ENCODE assay signal across 31 cellular contexts in the genomic region with DNA sequence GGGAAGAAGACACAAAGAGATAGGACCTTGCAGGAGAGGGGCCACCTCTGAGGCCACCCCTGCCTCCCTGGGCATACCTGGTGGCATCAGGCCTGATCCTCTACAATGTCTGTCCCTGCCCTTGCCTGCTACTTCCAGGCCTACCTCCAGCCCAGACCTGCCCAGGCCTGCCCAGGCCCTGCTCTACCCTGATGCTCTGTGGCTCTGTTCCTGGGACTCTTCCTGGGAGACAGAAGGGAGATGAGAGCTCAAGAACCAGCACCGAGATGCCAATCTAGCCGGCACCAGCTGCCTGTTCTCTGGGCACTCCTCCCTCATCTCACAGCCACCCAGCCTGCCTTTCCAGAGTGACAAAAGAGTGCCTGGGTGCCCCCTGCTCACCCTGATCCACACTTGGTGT. TPM values are rescaled to one million over a fixed set of nuclear protein-coding genes. Genes with fewer than 3 reads are reported as not detected.
DNase-seq lines count a peak whose midpoint lies in the region; ATAC-seq and TF ChIP-seq lines count a peak whose summit lies in the region.
"Had no signal": no experiment of that assay in that cellular context is flagged by ENCODE, and none has a peak within 500 bp of the region (broad histone marks: within the 10 kb centered on the region; RNA-seq: fewer than 3 reads in every experiment).

No MANE protein-coding gene starts in this region.

- no peak overlapping the region for H3K56ac ChIP-seq in IMR-90 (ENCODE audit: extremely low read depth, insufficient read depth, low read length)

- CTCF ChIA-PET in IMR-90 (lab: Yijun Ruan, JAX), result no interaction called here
- CTCF ChIA-PET in RWPE1 (lab: Yijun Ruan, JAX), result interaction anchor here (0.6 kb wide), 1 partner anchor 19 kb away, joined by 3 read pairs; no protein-coding TSS in a partner anchor

- H2AK9ac ChIP-seq in IMR-90 (replicated peaks; ENCODE audit: low read depth, low read length, poor library complexity), result no peak overlapping the region

- H3K4me1 ChIP-seq in IMR-90 (ENCODE audit: control insufficient read depth, insufficient read depth, low read length), result no peaks in the 10 kb centered on the region
- peaks cover 4% of the 10 kb centered on the region for H3K4me1 ChIP-seq in foreskin keratinocyte
- H3K4me1 ChIP-seq in body of pancreas, result peaks cover 7% of the 10 kb centered on the region

- H2BK15ac ChIP-seq in IMR-90 (ENCODE audit: low read depth, low read length), result no peak overlapping the region

- no peaks in the 10 kb centered on the region; the same call in 1 of the 2 replicates for H4K20me1 ChIP-seq in IMR-90 (ENCODE audit: insufficient read depth, low read length)

- TF ChIP-seq POLR2A in IMR-90 (IDR thresholded peaks at IDR 0.05; ENCODE audit: low read depth, low read length) (no peak), body of pancreas (IDR thresholded peaks at IDR 0.05) (no peak)

- in situ Hi-C loops in IMR-90 (cut with MboI; ENCODE audit: low sequenced_read_pairs), result no loop called here

- H2BK5ac ChIP-seq in IMR-90 (ENCODE audit: low read depth, low read length, poor library complexity, severe bottlenecking), result no peak overlapping the region

- H3K27me3 ChIP-seq in IMR-90 (ENCODE audit: control insufficient read depth, insufficient read depth, low read length) (peaks cover 81% of the 10 kb centered on the region), foreskin keratinocyte (peaks cover 33% of the 10 kb centered on the region), body of pancreas (peaks cover 0 to 11% of the 10 kb centered on the region in 2 donors)

- no peak overlapping the region for H3K4ac ChIP-seq in IMR-90 (ENCODE audit: low read depth, low read length)

- no CpG with 5 or more reads among the region's 2 CpGs for WGBS in IMR-90 (ENCODE audit: extremely low coverage in 2 of 2, insufficient read length in 1 of 2), 2 experiments
- 67 to 68% methylated on average over 1 to 2 of the region's 2 CpGs for WGBS in body of pancreas, 2 donors

- peak overlapping the region; percentile 32 for H2AFZ ChIP-seq in IMR-90 (replicated peaks; ENCODE audit: low read length, poor library complexity)
- H2AFZ ChIP-seq: parathyroid adenoma had no signal

- no peak overlapping the region for H3K4me2 ChIP-seq in IMR-90 (ENCODE audit: low read depth, low read length)

- no peak overlapping the region for H3K18ac ChIP-seq in IMR-90 (ENCODE audit: low read depth, low read length)

- dilution Hi-C loops in IMR-90 (cut with HindIII; ENCODE audit: low sequenced_read_pairs, unreplicated experiment), result no loop called here

- H4K8ac ChIP-seq in IMR-90 (ENCODE audit: low read depth in 2 of 2, low read length in 2 of 2), result no peak overlapping the region

- no peak overlapping the region for H2BK20ac ChIP-seq in IMR-90 (ENCODE audit: low read depth, low read length)

- no peak overlapping the region for H3K23ac ChIP-seq in IMR-90 (ENCODE audit: low read depth, low read length)

- H3K27ac ChIP-seq in IMR-90 (ENCODE audit: insufficient read depth, low read length), result no peak overlapping the region
- no peak overlapping the region for H3K27ac ChIP-seq in RWPE1
- H3K27ac ChIP-seq in foreskin keratinocyte, result no peak overlapping the region
- H3K27ac ChIP-seq in body of pancreas, result no peak overlapping the region
- H3K27ac ChIP-seq: parathyroid adenoma, sigmoid colon, upper lobe of right lung had no signal

- H3K4me3 ChIP-seq in IMR-90 (ENCODE audit: insufficient read depth, low read depth, low read length), result no peak overlapping the region
- H3K4me3 ChIP-seq in body of pancreas, result no peak overlapping the region
- H3K4me3 ChIP-seq: sigmoid colon, upper lobe of right lung had no signal

- no peak overlapping the region for H2BK120ac ChIP-seq in IMR-90 (ENCODE audit: low read depth, low read length)

- H3K36me3 ChIP-seq in IMR-90 (ENCODE audit: control insufficient read depth, insufficient read depth, low read length) (no peaks in the 10 kb centered on the region), body of pancreas (replicated peaks in 1 of 2; ENCODE audit: insufficient read depth in 1 of 2, low read depth in 2 of 2) (no peaks in the 10 kb centered on the region)
- H3K36me3 ChIP-seq: sigmoid colon, upper lobe of right lung had no signal

- ATAC-seq in IMR-90 (ENCODE audit: low read depth), result no peak
- ATAC-seq in foreskin keratinocyte, result peak; percentile 57
- no peak for ATAC-seq in body of pancreas
- ATAC-seq: left ventricle myocardium superior; natural killer cell treated with Interleukin-12 subunit alpha and Interleukin-12 subunit beta and Interleukin-15 and Interleukin-18, amount 100 ng/mL, for 72 hours; upper lobe of right lung had no signal

- TF ChIP-seq CTCF in IMR-90 (conservative IDR thresholded peaks at IDR 0.05; ENCODE audit: low read depth, low read length) (no peak), RWPE1 (conservative IDR thresholded peaks at IDR 0.05; ENCODE audit: low read depth) (no peak), foreskin keratinocyte (conservative IDR thresholded peaks at IDR 0.05) (no peak), body of pancreas (IDR thresholded peaks at IDR 0.05) (no peak)

- no TSS peak for BruUV-seq in IMR-90 (replicated peaks; lab: Mats Ljungman, UMichigan)

- H3K9ac ChIP-seq in IMR-90 (ENCODE audit: low read depth, low read length), result no peak overlapping the region
- H3K9ac ChIP-seq: parathyroid adenoma had no signal

- no peaks in the 10 kb centered on the region for H3K9me1 ChIP-seq in IMR-90 (ENCODE audit: insufficient read depth, low read length)

- TF ChIP-seq RAD21 in IMR-90 (IDR thresholded peaks at IDR 0.05; ENCODE audit: low read length), result no peak

- POLR2A ChIA-PET in IMR-90 (lab: Charles Lee; ENCODE audit: unreplicated experiment), result no interaction called here
- POLR2A ChIA-PET in RWPE1 (lab: Yijun Ruan, JAX; ENCODE audit: low non-redundant PET), result no interaction called here

- peak; percentile 83 for DNase-seq in DMS 273 (lab: John Stamatoyannopoulos, UW; ENCODE audit: unreplicated experiment)
- no peak for DNase-seq in IMR-90
- peak; percentile 34 for DNase-seq in RWPE1 (ENCODE audit: low spot score)
- DNase-seq in foreskin keratinocyte, result peak; percentile 26 to 49
- DNase-seq in NCI-H226, result no peak
- DNase-seq in retina, result no peak
- no peak for DNase-seq in body of pancreas
- DNase-seq: activated CD4-positive, alpha-beta memory T cell treated with anti-CD3 and anti-CD28 coated beads for 36 hours; activated CD4-positive, CD25-positive, alpha-beta regulatory T cell; activated gamma-delta T cell; activated T-cell treated with anti-CD3 and anti-CD28 coated beads for 4 hours; foreskin fibroblast; HFFc6; immature natural killer cell; Karpas-422; left ventricle myocardium superior; midbrain; NCI-H1048; NCI-H2029 treated with DMSO at 0.1 percent for 48 hours; NCI-H748 treated with DMSO at 0.1 percent for 48 hours; Right ventricle myocardium superior; sigmoid colon; T1000; upper lobe of right lung had no signal

- H2AK5ac ChIP-seq in IMR-90 (ENCODE audit: low read depth, low read length), result no peak overlapping the region

- intact Hi-C loops in IMR-90 (cut with micrococcal nuclease), result no loop called here
- intact Hi-C loops in body of pancreas (cut with DNase I), result no loop called here

- no peaks in the 10 kb centered on the region for H3K79me1 ChIP-seq in IMR-90 (ENCODE audit: low read depth in 1 of 2, low read length in 2 of 2)

- H4K91ac ChIP-seq in IMR-90 (ENCODE audit: insufficient read depth, low read depth, low read length), result no peak overlapping the region

- H3K9me3 ChIP-seq in IMR-90 (ENCODE audit: control insufficient read depth, insufficient read depth, low read length), result no peaks in the 10 kb centered on the region
- H3K9me3 ChIP-seq in body of pancreas, result no peaks in the 10 kb centered on the region
- H3K9me3 ChIP-seq: sigmoid colon, upper lobe of right lung had no signal

- no peak overlapping the region for H4K5ac ChIP-seq in IMR-90 (ENCODE audit: low read depth, low read length)

- no peak overlapping the region for H3K14ac ChIP-seq in IMR-90 (replicated peaks; ENCODE audit: low read depth, low read length)

TF ChIP-seq in IMR-90, 13 proteins besides CTCF, POLR2A, EP300 and RAD21 (continues in another document):
- TF ChIP-seq CHD1 (IDR thresholded peaks at IDR 0.05; ENCODE audit: low read depth, low read length) (no peak), RFX5 (IDR thresholded peaks at IDR 0.05; ENCODE audit: low read depth, low read length) (no peak), CEBPB (IDR thresholded peaks at IDR 0.05; ENCODE audit: low read depth, low read length) (no peak), MAFK (IDR thresholded peaks at IDR 0.05; ENCODE audit: low read depth, low read length) (no peak), SMC3 (IDR thresholded peaks at IDR 0.05; ENCODE audit: low read depth, low read length) (no peak), NFE2L2 (IDR thresholded peaks at IDR 0.05; ENCODE audit: low read depth, low read length) (no peak), BHLHE40 (IDR thresholded peaks at IDR 0.05; ENCODE audit: low read depth, low read length) (no peak), MAZ (IDR thresholded peaks at IDR 0.05; ENCODE audit: borderline replicate concordance, low read depth, low read length) (no peak), FOS (IDR thresholded peaks at IDR 0.05; ENCODE audit: low read depth, low read length) (no peak), RCOR1 (IDR thresholded peaks at IDR 0.05; ENCODE audit: insufficient replicate concordance, low read length) (no peak)

RNA-seq across cellular contexts. Expression of a gene that starts 2.7 kb away (rescaled TPM):
- not detected in 2 replicates for total RNA-seq in IMR-90 (2012; rRNA removed)
- polyA plus RNA-seq in IMR-90 (2012; rRNA removed), result not detected in 2 replicates
- not detected in 2 replicates for polyA plus RNA-seq in IMR-90 (2012; cell fraction: cytosol; rRNA removed)
- polyA plus RNA-seq in IMR-90 (2012; cell fraction: nucleus; rRNA removed; ENCODE audit: low replicate concordance), result not detected in 2 replicates
- not detected in 2 replicates for total RNA-seq in foreskin keratinocyte
- not detected in 2 replicates for polyA plus RNA-seq in foreskin keratinocyte
- total RNA-seq in body of pancreas, result 10 to 100 TPM in 1 of 2 donors, 1 to 10 TPM in 1; 1.6 to 48.1 TPM
- total RNA-seq: activated CD4-positive, alpha-beta memory T cell treated with anti-CD3 and anti-CD28 coated beads for 36 hours; dermis microvascular lymphatic vessel endothelial cell; epithelial cell of proximal tubule; HFFc6; left ventricle myocardium superior; natural killer cell treated with Interleukin-12 subunit alpha and Interleukin-12 subunit beta and Interleukin-15 and Interleukin-18, amount 100 ng/mL, for 72 hours; OCI-LY7; Right ventricle myocardium superior; subcutaneous adipose tissue; upper lobe of right lung had no signal
- polyA plus RNA-seq: CD14-positive monocyte, immature natural killer cell had no signal

RNA-seq across cellular contexts. Expression of a gene that starts 7.4 kb away (rescaled TPM):
- total RNA-seq in IMR-90 (2012; rRNA removed) (not detected in 2 replicates), foreskin keratinocyte (not detected in 2 replicates), body of pancreas (not detected)
- polyA plus RNA-seq in IMR-90 (2012; rRNA removed) (not detected in 2 replicates), foreskin keratinocyte (not detected in 2 replicates)
- not detected in 2 replicates for polyA plus RNA-seq in IMR-90 (2012; cell fraction: cytosol; rRNA removed)
- polyA plus RNA-seq in IMR-90 (2012; cell fraction: nucleus; rRNA removed; ENCODE audit: low replicate concordance), result not detected in 2 replicates
- total RNA-seq: activated CD4-positive, alpha-beta memory T cell treated with anti-CD3 and anti-CD28 coated beads for 36 hours; dermis microvascular lymphatic vessel endothelial cell; epithelial cell of proximal tubule; HFFc6; natural killer cell treated with Interleukin-12 subunit alpha and Interleukin-12 subunit beta and Interleukin-15 and Interleukin-18, amount 100 ng/mL, for 72 hours; OCI-LY7; subcutaneous adipose tissue; upper lobe of right lung had no signal
- polyA plus RNA-seq: CD14-positive monocyte, immature natural killer cell had no signal

RNA-seq across cellular contexts. Expression of a gene that starts 49.4 kb away (rescaled TPM):
- total RNA-seq in IMR-90 (2012; rRNA removed), result 65.4 and 85.8 TPM in 2 replicates
- polyA plus RNA-seq in IMR-90 (2012; rRNA removed), result 77.3 and 87.5 TPM in 2 replicates
- 37.2 and 62.6 TPM in 2 replicates for polyA plus RNA-seq in IMR-90 (2012; cell fraction: cytosol; rRNA removed)
- 37.5 and 93.0 TPM in 2 replicates for polyA plus RNA-seq in IMR-90 (2012; cell fraction: nucleus; rRNA removed; ENCODE audit: low replicate concordance)
- total RNA-seq in foreskin keratinocyte, result 91.3 and 101 TPM in 2 replicates
- 98.1 and 105 TPM in 2 replicates for polyA plus RNA-seq in foreskin keratinocyte
- 10 to 100 TPM; 24.6 to 40.2 TPM for total RNA-seq in body of pancreas

Comparison
In these comparisons a context has a peak if more than half of its experiments do, and no peak if none do; other contexts are left out.
1. DNase-seq: peak in DMS 273 (single experiment), RWPE1 (single experiment) and foreskin keratinocyte (2 of 2); none in IMR-90 (single experiment), NCI-H226 (single experiment), retina (single experiment) and body of pancreas (0 of 4).